In genomic region chr2:161134547-161135518, GRCh38 we compare ENCODE assay signal across 8 cellular contexts. TPM values are rescaled to one million over a fixed set of nuclear protein-coding genes. Genes with fewer than 3 reads are reported as not detected.
A peak's percentile ranks its signal among the peaks of the same experiment; 100 is the strongest.
DNase-seq lines count a peak whose midpoint lies in the region; ATAC-seq, FAIRE-seq and TF ChIP-seq lines count a peak whose summit lies in the region.

No MANE protein-coding gene starts in this region.

- H3K4me1 ChIP-seq in HEK293 (ENCODE audit: control insufficient read depth, insufficient read depth, low read length) (peaks cover 14% of the 10 kb centered on the region), right atrium auricular region (peaks cover 0 to 23% of the 10 kb centered on the region in 2 donors), skeletal muscle tissue (ENCODE audit: control insufficient read depth in 3 of 3, insufficient read depth in 3 of 3, low read length in 3 of 3) (peaks cover 0 to 18% (median 8%) of the 10 kb centered on the region in 3 donors)

- peak overlapping the region in 1 of 3 donors; percentile 12 for H3K9ac ChIP-seq in skeletal muscle tissue (ENCODE audit: low read depth in 1 of 3, low read length in 3 of 3)

- H3K4me3 ChIP-seq in HEK293 (ENCODE audit: low read depth, low read length) (no peak overlapping the region), right atrium auricular region (no peak overlapping the region), skeletal muscle tissue (ENCODE audit: low read length in 3 of 3) (no peak overlapping the region)

- no peak overlapping the region; the same call in 1 of the 2 replicates for H3K27ac ChIP-seq in HEK293 (ENCODE audit: extremely low read depth, low read depth, low read length)
- peak overlapping the region; percentile 10 to 52 for H3K27ac ChIP-seq in right atrium auricular region
- peak overlapping the region; percentile 3 for H3K27ac ChIP-seq in skeletal muscle tissue (ENCODE audit: low read depth, low read length)

- ATAC-seq in GM21367 (IDR thresholded peaks at IDR 0.05; ENCODE audit: unreplicated experiment) = no peak

- H3K9me3 ChIP-seq in HEK293 (ENCODE audit: control insufficient read depth, insufficient read depth, low read depth, low read length) (no peaks in the 10 kb centered on the region), right atrium auricular region (no peaks in the 10 kb centered on the region), skeletal muscle tissue (ENCODE audit: control insufficient read depth in 3 of 3, low read length in 3 of 3) (no peaks in the 10 kb centered on the region)

- CTCF ChIA-PET in HEK293 (lab: Yijun Ruan, JAX) = interaction anchor here (0.5 to 0.6 kb wide), 2 partner anchors 15 to 20 kb away, joined by 3 to 4 read pairs; no protein-coding TSS in a partner anchor

- no peaks in the 10 kb centered on the region for H3K27me3 ChIP-seq in right atrium auricular region
- no peaks in the 10 kb centered on the region for H3K27me3 ChIP-seq in skeletal muscle tissue (ENCODE audit: control insufficient read depth in 3 of 3, insufficient read depth in 3 of 3, low read length in 3 of 3)

- H3K36me3 ChIP-seq in HEK293 (ENCODE audit: control insufficient read depth in 2 of 2, insufficient read depth in 1 of 2, low read length in 2 of 2) (no peaks in the 10 kb centered on the region), right atrium auricular region (no peaks in the 10 kb centered on the region), skeletal muscle tissue (ENCODE audit: control insufficient read depth in 3 of 3, insufficient read depth in 3 of 3, low read length in 3 of 3) (no peaks in the 10 kb centered on the region)

- peak; percentile 36 for FAIRE-seq in RCC 7860 (lab: Jason Lieb, UNC)

- POLR2A ChIA-PET in HEK293 (lab: Yijun Ruan, JAX) = no interaction called here

- TF ChIP-seq CTCF in HEK293 (tag by site-specific recombination; IDR thresholded peaks at IDR 0.05) (no peak), right atrium auricular region (IDR thresholded peaks at IDR 0.05) (no peak)

- DNase-seq in RCC 7860 (ENCODE audit: low spot score) (peak; percentile 42), right atrium auricular region (ENCODE audit: low spot score) (no peak), NCI-H1436 treated with DMSO at 0.1 percent for 48 hours (lab: John Stamatoyannopoulos, UW) (no peak), NCI-H146 (lab: John Stamatoyannopoulos, UW) (no peak)
- DNase-seq in effector CD4-positive, alpha-beta T cell = no peak

TF ChIP-seq in HEK293, 187 proteins besides CTCF, POLR2A, EP300 and RAD21:
- TF ChIP-seq ZNF274 (IDR thresholded peaks at IDR 0.05; ENCODE audit: low read length) (no peak), ZNF274 (tag by site-specific recombination; IDR thresholded peaks at IDR 0.05; ENCODE audit: borderline replicate concordance) (no peak), PRDM10 (tag by site-specific recombination; IDR thresholded peaks at IDR 0.05) (peak; percentile 10; the same call in 1 of the 2 replicates), ZBTB21 (tag by site-specific recombination; IDR thresholded peaks at IDR 0.05) (no peak), RBAK (tag by site-specific recombination; IDR thresholded peaks at IDR 0.05) (no peak), ZNF169 (tag by site-specific recombination; IDR thresholded peaks at IDR 0.05) (no peak), OSR2 (tag by site-specific recombination; IDR thresholded peaks at IDR 0.05) (no peak), OVOL3 (tag by site-specific recombination; IDR thresholded peaks at IDR 0.05) (no peak), ZNF664 (tag by site-specific recombination; IDR thresholded peaks at IDR 0.05) (no peak), PATZ1 (tag by site-specific recombination; IDR thresholded peaks at IDR 0.05) (no peak), ZBTB1 (tag by site-specific recombination; IDR thresholded peaks at IDR 0.05) (no peak), ZIC2 (tag by site-specific recombination; IDR thresholded peaks at IDR 0.05) (0 out of 2 replicates have a peak, but pooled peaks have one; percentile 18), ZNF785 (tag by site-specific recombination; IDR thresholded peaks at IDR 0.05) (no peak), ZNF394 (tag by site-specific recombination; IDR thresholded peaks at IDR 0.05; ENCODE audit: borderline replicate concordance) (0 out of 2 replicates have a peak, but pooled peaks have one; percentile 30), ZNF624 (tag by site-specific recombination; IDR thresholded peaks at IDR 0.05) (no peak), SP7 (tag by site-specific recombination; IDR thresholded peaks at IDR 0.05) (no peak), ZNF24 (tag by site-specific recombination; IDR thresholded peaks at IDR 0.05) (no peak), ZNF416 (tag by site-specific recombination; IDR thresholded peaks at IDR 0.05) (no peak), KLF8 (tag by site-specific recombination; IDR thresholded peaks at IDR 0.05) (no peak), BCL11B (tag by site-specific recombination; IDR thresholded peaks at IDR 0.05; ENCODE audit: low read depth) (no peak), ZBTB8A (tag by site-specific recombination; IDR thresholded peaks at IDR 0.05) (no peak), ZNF561 (tag by site-specific recombination; IDR thresholded peaks at IDR 0.05; ENCODE audit: borderline replicate concordance) (0 out of 2 replicates have a peak, but pooled peaks have one; percentile 53), MEIS1 (CRISPR knock-in tag; IDR thresholded peaks at IDR 0.05; ENCODE audit: borderline replicate concordance) (no peak), ZNF768 (tag by site-specific recombination; IDR thresholded peaks at IDR 0.05) (no peak), ZNF501 (tag by site-specific recombination; IDR thresholded peaks at IDR 0.05) (no peak), ZNF133 (tag by site-specific recombination; IDR thresholded peaks at IDR 0.05) (no peak), ZNF112 (tag by site-specific recombination; IDR thresholded peaks at IDR 0.05) (no peak), ZSCAN16 (tag by site-specific recombination; IDR thresholded peaks at IDR 0.05) (no peak)
- TF ChIP-seq, protein P1, sequence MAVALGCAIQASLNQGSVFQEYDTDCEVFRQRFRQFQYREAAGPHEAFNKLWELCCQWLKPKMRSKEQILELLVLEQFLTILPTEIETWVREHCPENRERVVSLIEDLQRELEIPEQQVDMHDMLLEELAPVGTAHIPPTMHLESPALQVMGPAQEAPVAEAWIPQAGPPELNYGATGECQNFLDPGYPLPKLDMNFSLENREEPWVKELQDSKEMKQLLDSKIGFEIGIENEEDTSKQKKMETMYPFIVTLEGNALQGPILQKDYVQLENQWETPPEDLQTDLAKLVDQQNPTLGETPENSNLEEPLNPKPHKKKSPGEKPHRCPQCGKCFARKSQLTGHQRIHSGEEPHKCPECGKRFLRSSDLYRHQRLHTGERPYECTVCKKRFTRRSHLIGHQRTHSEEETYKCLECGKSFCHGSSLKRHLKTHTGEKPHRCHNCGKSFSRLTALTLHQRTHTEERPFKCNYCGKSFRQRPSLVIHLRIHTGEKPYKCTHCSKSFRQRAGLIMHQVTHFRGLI (tag by site-specific recombination; IDR thresholded peaks at IDR 0.05) = no peak

RNA-seq across cellular contexts. Expression of gene TANK, which starts 25.4 kb away (rescaled TPM):
- 10 to 100 TPM; 40.2 to 50.9 TPM for total RNA-seq in right atrium auricular region
- 41.8 TPM for total RNA-seq in skeletal muscle tissue
